Comparison of ENCODE assay signal across 8 cellular contexts in genomic region chr15:77420610-77421369, GRCh38. TPM values are rescaled to one million over a fixed set of nuclear protein-coding genes. Genes with fewer than 3 reads are reported as not detected.
DNase-seq lines count a peak whose midpoint lies in the region; ATAC-seq and TF ChIP-seq lines count a peak whose summit lies in the region.

TSS of gene HMG20A (plus strand) at chr15:77420888. CDS start at chr15:77458408, 37,520 bp downstream.

- TF ChIP-seq POLR2A in Raji (IDR thresholded peaks at IDR 0.05; ENCODE audit: insufficient read depth, low read depth, low read length), result peak; percentile 61

- H3K4me3 ChIP-seq in fibroblast of the aortic adventitia (ENCODE audit: low read depth, low read length) (peak within 1 kb of the TSS; percentile 93), stomach smooth muscle (ENCODE audit: low read length in 2 of 2) (peak within 1 kb of the TSS; percentile 89 to 98)

- H3K9me3 Mint-ChIP-seq in nephron progenitor cell, result no peaks in the 10 kb centered on the region

- H3K27me3 ChIP-seq in stomach smooth muscle (ENCODE audit: control insufficient read depth in 1 of 2, insufficient read depth in 2 of 2, low read length in 2 of 2), result no peaks in the 10 kb centered on the region

- H3K27me3 Mint-ChIP-seq in nephron progenitor cell (ENCODE audit: low read depth, poor library complexity), result peaks cover 9% of the 10 kb centered on the region

- TF ChIP-seq CTCF in fibroblast of the aortic adventitia (IDR thresholded peaks at IDR 0.05; ENCODE audit: insufficient read depth, low read length) (no peak), nephron progenitor cell (IDR thresholded peaks at IDR 0.05) (no peak)

- H3K4me3 Mint-ChIP-seq in nephron progenitor cell, result peak within 1 kb of the TSS; percentile 99

- ATAC-seq in GM21737 (IDR thresholded peaks at IDR 0.05; ENCODE audit: unreplicated experiment), result peak; percentile 28

- peaks cover 7% of the 10 kb centered on the region for H3K4me1 ChIP-seq in stomach smooth muscle (ENCODE audit: control insufficient read depth, insufficient read depth, low read length)

- H3K27ac Mint-ChIP-seq in nephron progenitor cell, result peak within 1 kb of the TSS; percentile 99

- DNase-seq in DMS53 treated with DMSO at 0.1 percent for 48 hours (lab: John Stamatoyannopoulos, UW; ENCODE audit: unreplicated experiment) (peak; percentile 83), fibroblast of the aortic adventitia (ENCODE audit: low read depth) (peak; percentile 94), nephron progenitor cell (peak; percentile 67)
- DNase-seq in activated T-helper 9 cell treated with anti-CD3 and anti-CD28 coated beads, Interleukin-2, amount 50 U/mL, for 16 hours (ENCODE audit: low read depth), result peak; percentile 29

- H3K9me3 ChIP-seq in KOPT-K1 (ENCODE audit: insufficient read depth, low read length, poor library complexity, severe bottlenecking) (no peaks in the 10 kb centered on the region), stomach smooth muscle (ENCODE audit: control insufficient read depth in 2 of 2, low read length in 2 of 2) (no peaks in the 10 kb centered on the region)

- H3K4me1 Mint-ChIP-seq in nephron progenitor cell, result peaks cover 56% of the 10 kb centered on the region

- H3K9ac ChIP-seq in stomach smooth muscle (ENCODE audit: low read length in 2 of 2), result peak within 1 kb of the TSS; percentile 97 to 98

- H3K27ac ChIP-seq in KOPT-K1 (ENCODE audit: low read depth, low read length, poor library complexity, severe bottlenecking), result peak within 1 kb of the TSS; percentile 85
- peak within 1 kb of the TSS; percentile 92 for H3K27ac ChIP-seq in stomach smooth muscle (ENCODE audit: low read length)

- no peaks in the 10 kb centered on the region for H3K36me3 Mint-ChIP-seq in nephron progenitor cell (ENCODE audit: low read depth)

- no peaks in the 10 kb centered on the region for H3K36me3 ChIP-seq in KOPT-K1 (ENCODE audit: insufficient read depth, low read length)
- H3K36me3 ChIP-seq in stomach smooth muscle (ENCODE audit: control insufficient read depth in 2 of 2, insufficient read depth in 2 of 2, low read length in 2 of 2), result no peaks in the 10 kb centered on the region

RNA-seq across cellular contexts. Expression of gene HMG20A, which starts in this region (rescaled TPM):
- total RNA-seq in fibroblast of the aortic adventitia (ENCODE audit: low replicate concordance), result 28.7 and 33.3 TPM in 2 replicates

Comparison
In these comparisons a context has a peak if more than half of its experiments do, and no peak if none do; other contexts are left out.
1. Peak in every context shown above with its lines: DNase-seq, ATAC-seq, H3K4me3 ChIP-seq and H3K27ac ChIP-seq.
2. DNase-seq: peak in every context shown above with its lines; median percentile 94 in fibroblast of the aortic adventitia; 83 in DMS53 treated with DMSO at 0.1 percent for 48 hours; 67 in nephron progenitor cell; 29 in activated T-helper 9 cell treated with anti-CD3 and anti-CD28 coated beads, Interleukin-2, amount 50 U/mL, for 16 hours.